1 cellular context compared by ENCODE assay signal in the genomic region with DNA sequence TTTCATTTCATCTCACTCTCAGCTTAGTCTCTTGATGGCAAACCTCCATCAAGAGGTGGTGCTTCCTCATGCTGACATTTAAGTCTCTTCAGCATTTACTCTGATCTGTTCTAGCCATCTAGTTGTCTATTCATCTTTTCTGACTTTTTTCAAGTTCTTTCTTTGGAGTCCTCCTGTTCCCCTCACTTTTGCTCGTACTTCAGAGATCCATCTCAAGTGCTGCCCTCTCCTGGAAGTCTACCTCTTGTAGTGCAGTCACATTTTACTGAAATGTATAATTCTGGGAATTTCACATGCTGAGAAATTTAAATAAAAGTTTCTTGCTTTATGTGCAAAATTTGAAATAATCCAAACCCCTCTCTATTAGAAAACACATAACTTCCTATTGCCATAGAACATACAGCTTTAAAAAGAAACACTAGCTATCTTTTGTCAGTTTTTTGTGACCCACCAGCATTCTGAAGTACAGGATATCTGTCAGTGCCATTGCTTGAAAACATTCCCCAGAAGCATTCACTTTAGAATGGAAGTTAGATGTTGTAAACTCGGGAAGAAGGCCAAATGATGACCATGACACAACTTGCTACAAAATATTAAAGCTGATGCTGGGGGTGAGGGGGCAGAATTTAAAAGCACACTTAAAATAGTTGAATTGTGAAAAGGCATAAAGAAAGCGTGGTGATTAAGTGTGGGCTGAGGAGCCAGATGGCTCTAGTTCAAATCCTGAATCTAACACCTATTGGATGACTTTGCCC.
TF ChIP-seq lines count a peak whose summit lies in the region.

No MANE protein-coding gene starts in this region.

TF ChIP-seq in GM12878, 131 proteins besides CTCF, POLR2A, EP300 and RAD21 (continued from another document):
- TF ChIP-seq ZNF592 (IDR thresholded peaks at IDR 0.05): no peak
- TF ChIP-seq NR2C1 (IDR thresholded peaks at IDR 0.05): no peak
- no peak for TF ChIP-seq HCFC1 (IDR thresholded peaks at IDR 0.05; ENCODE audit: low read length)
- no peak for TF ChIP-seq SKIL (IDR thresholded peaks at IDR 0.05; ENCODE audit: low read depth, poor library complexity, severe bottlenecking)
- TF ChIP-seq SMC3 (IDR thresholded peaks at IDR 0.05; ENCODE audit: borderline replicate concordance, low read length): peak; percentile 25; the same call in 1 of the 2 replicates
